ENCODE assay signal across 1 cellular context in genomic region chr17:80894726-80895125, GRCh38.
TF ChIP-seq lines count a peak whose summit lies in the region.

No MANE protein-coding gene starts in this region.

TF ChIP-seq in HepG2, 621 proteins besides CTCF, POLR2A, EP300 and RAD21:
- no peak for TF ChIP-seq BATF2 (CRISPR knock-in tag; IDR thresholded peaks at IDR 0.05)
- no peak for TF ChIP-seq TGIF2 (CRISPR knock-in tag; IDR thresholded peaks at IDR 0.05)
- no peak for TF ChIP-seq ZMAT3 (CRISPR knock-in tag; conservative IDR thresholded peaks at IDR 0.05)
- TF ChIP-seq NCOA5 (CRISPR knock-in tag; IDR thresholded peaks at IDR 0.05), result no peak
TF ChIP-seq in HepG2: peak in this region for 0.
